Comparison of ENCODE assay signal across 28 cellular contexts in genomic region chr13:96388598-96388997, GRCh38.
"Had no signal": no experiment of that assay in that cellular context is flagged by ENCODE, and none has a peak within 500 bp of the region (broad histone marks: within the 10 kb centered on the region; RNA-seq: fewer than 3 reads in every experiment).

No MANE protein-coding gene starts in this region.

- H3K36me3 Mint-ChIP-seq: natural killer cell; neural progenitor cell; stimulated activated effector memory CD8-positive, alpha-beta T cell treated with anti-CD3 and anti-CD28 coated beads, Interleukin-12 subunit alpha, Interleukin-12 subunit beta, amount 100 ng/mL, for 72 hours; stimulated activated naive B cell treated with anti-CD40 and anti-IgM and Interleukin-4, amounts not matched to agents 10 μg/mL and 1 μg/mL and 100 μg/mL, for 72 hours had no signal

- H3K4me1 ChIP-seq: neural progenitor cell, parathyroid adenoma, psoas muscle, right lobe of liver, sigmoid colon, stomach, thyroid gland, tibial nerve, upper lobe of right lung, uterus had no signal

- DNase-seq: natural killer cell; occipital lobe; ovary; posterior cingulate gyrus; psoas muscle; right cardiac atrium; right lobe of liver; sigmoid colon; small intestine; stimulated activated CD4-positive, alpha-beta T cell treated with anti-CD3 and anti-CD28 coated beads, Interleukin-15, amount 100 ng/mL, for 24 hours; stimulated activated CD4-positive, alpha-beta T cell treated with anti-CD3 and anti-CD28 coated beads, Interleukin-2, amount 100 ng/mL, for 24 hours; stimulated activated CD4-positive, alpha-beta T cell treated with anti-CD3 and anti-CD28 coated beads, Interleukin-2, amount 100 ng/mL, for 48 hours; stimulated activated CD4-positive, alpha-beta T cell treated with anti-CD3 and anti-CD28 coated beads, Interleukin-4, amount 100 ng/mL, for 24 hours; stimulated activated naive B cell treated with anti-CD40 and anti-IgM and Interleukin-4, amounts not matched to agents 10 μg/mL and 1 μg/mL and 100 μg/mL, for 72 hours; stimulated activated naive CD4-positive, alpha-beta T cell treated with Interleukin-2 at 50 U/mL for 16 hours; stomach; thyroid gland; trophoblast cell; upper lobe of right lung; uterus had no signal

- ATAC-seq: natural killer cell; psoas muscle; right cardiac atrium; right lobe of liver; stimulated activated effector memory CD8-positive, alpha-beta T cell treated with anti-CD3 and anti-CD28 coated beads, Interleukin-12 subunit alpha, Interleukin-12 subunit beta, amount 100 ng/mL, for 72 hours; stimulated activated naive B cell treated with anti-CD40 and anti-IgM and Interleukin-4, amounts not matched to agents 10 μg/mL and 1 μg/mL and 100 μg/mL, for 72 hours; upper lobe of right lung had no signal

- H3K27ac Mint-ChIP-seq: natural killer cell; nephron; neural progenitor cell; progenitor cell of endocrine pancreas; stimulated activated effector memory CD8-positive, alpha-beta T cell treated with anti-CD3 and anti-CD28 coated beads, Interleukin-12 subunit alpha, Interleukin-12 subunit beta, amount 100 ng/mL, for 72 hours; stimulated activated naive B cell treated with anti-CD40 and anti-IgM and Interleukin-4, amounts not matched to agents 10 μg/mL and 1 μg/mL and 100 μg/mL, for 72 hours; stimulated activated naive CD8-positive, alpha-beta T cell treated with anti-CD3 and anti-CD28 coated beads, Interleukin-15, Interleukin-2, amounts not matched to agents 100 ng/mL and 50 ng/mL, for 24 hours had no signal

- H3K9ac ChIP-seq: neural progenitor cell, parathyroid adenoma had no signal

- H3K27me3 ChIP-seq: neural progenitor cell, ovary, right lobe of liver, sigmoid colon, stomach, thyroid gland, tibial nerve, upper lobe of right lung, uterus had no signal

- H3K27me3 Mint-ChIP-seq: progenitor cell of endocrine pancreas; stimulated activated naive B cell treated with anti-CD40 and anti-IgM and Interleukin-4, amounts not matched to agents 10 μg/mL and 1 μg/mL and 100 μg/mL, for 72 hours; stimulated activated naive CD8-positive, alpha-beta T cell treated with anti-CD3 and anti-CD28 coated beads, Interleukin-15, Interleukin-2, amounts not matched to agents 100 ng/mL and 50 ng/mL, for 24 hours had no signal

- H3K79me2 ChIP-seq: parathyroid adenoma had no signal

- H3K4me2 ChIP-seq: neural progenitor cell had no signal

- H3K36me3 ChIP-seq: neural progenitor cell, ovary, right lobe of liver, sigmoid colon, stomach, thoracic aorta, thyroid gland, tibial nerve, upper lobe of right lung, uterus had no signal

- H3K4me1 Mint-ChIP-seq: natural killer cell; nephron; neural progenitor cell; stimulated activated effector memory CD8-positive, alpha-beta T cell treated with anti-CD3 and anti-CD28 coated beads, Interleukin-12 subunit alpha, Interleukin-12 subunit beta, amount 100 ng/mL, for 72 hours; stimulated activated naive B cell treated with anti-CD40 and anti-IgM and Interleukin-4, amounts not matched to agents 10 μg/mL and 1 μg/mL and 100 μg/mL, for 72 hours had no signal

- H2AFZ ChIP-seq: neural progenitor cell, parathyroid adenoma had no signal

- H3K4me3 Mint-ChIP-seq: natural killer cell; nephron; neural progenitor cell; stimulated activated effector memory CD8-positive, alpha-beta T cell treated with anti-CD3 and anti-CD28 coated beads, Interleukin-12 subunit alpha, Interleukin-12 subunit beta, amount 100 ng/mL, for 72 hours; stimulated activated naive B cell treated with anti-CD40 and anti-IgM and Interleukin-4, amounts not matched to agents 10 μg/mL and 1 μg/mL and 100 μg/mL, for 72 hours; stimulated activated naive CD8-positive, alpha-beta T cell treated with anti-CD3 and anti-CD28 coated beads, Interleukin-15, Interleukin-2, amounts not matched to agents 100 ng/mL and 50 ng/mL, for 24 hours had no signal

- H3K9me3 Mint-ChIP-seq: neural progenitor cell had no signal

- H3K9me3 ChIP-seq: ovary, psoas muscle, right lobe of liver, sigmoid colon, stomach, thoracic aorta, thyroid gland, tibial nerve, upper lobe of right lung, uterus had no signal

- H3K4me3 ChIP-seq: neural progenitor cell, ovary, psoas muscle, right lobe of liver, sigmoid colon, stomach, thoracic aorta, thyroid gland, tibial nerve, upper lobe of right lung, uterus had no signal

- H3K27ac ChIP-seq: neural progenitor cell, ovary, parathyroid adenoma, psoas muscle, right lobe of liver, sigmoid colon, stomach, thoracic aorta, thyroid gland, tibial nerve, upper lobe of right lung, uterus had no signal
